ENCODE assay signal across 1 cellular context in the genomic region with DNA sequence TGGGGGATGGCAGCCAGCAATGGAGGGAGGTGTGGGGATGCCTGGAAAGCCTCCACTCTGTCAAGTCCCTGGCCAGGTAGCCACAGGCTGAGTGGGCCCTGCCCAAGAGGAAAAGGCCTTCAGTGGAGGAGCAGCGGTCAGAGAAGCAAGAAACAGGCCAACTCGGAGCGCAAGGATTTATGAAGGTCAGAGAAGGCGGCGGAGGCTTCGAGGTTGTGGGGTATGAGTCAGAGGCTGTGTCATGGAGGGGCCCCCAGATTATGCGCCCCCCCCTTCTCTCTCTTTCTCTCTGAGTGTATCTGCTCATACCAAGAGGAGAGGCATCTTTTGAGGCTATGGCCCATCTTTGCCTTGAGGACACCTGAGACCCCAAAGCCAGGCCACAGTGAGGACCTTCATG.
TF ChIP-seq lines count a peak whose summit lies in the region.

No MANE protein-coding gene starts in this region.

TF ChIP-seq in K562, 482 proteins besides CTCF, POLR2A, EP300 and RAD21 (continued from another document):
- TF ChIP-seq ZNF609 (CRISPR knock-in tag; IDR thresholded peaks at IDR 0.05; ENCODE audit: borderline replicate concordance) (0 out of 2 replicates have a peak, but pooled peaks have one; percentile 10), ZNF780A (CRISPR knock-in tag; IDR thresholded peaks at IDR 0.05) (no peak), SMARCA4 (IDR thresholded peaks at IDR 0.05) (0 out of 2 replicates have a peak, but pooled peaks have one; percentile 17), RBM25 (IDR thresholded peaks at IDR 0.05; ENCODE audit: low read depth, low read length, severe bottlenecking) (no peak), FOSL1 (tag; conservative IDR thresholded peaks at IDR 0.05) (peak; percentile 95), SMARCE1 (IDR thresholded peaks at IDR 0.05) (no peak), TGIF2 (CRISPR knock-in tag; IDR thresholded peaks at IDR 0.05) (no peak), JUN (IDR thresholded peaks at IDR 0.05; ENCODE audit: borderline replicate concordance, low read depth, low read length) (peak; percentile 49; the same call in 1 of the 2 replicates), JUN (CRISPR knock-in tag; IDR thresholded peaks at IDR 0.05; ENCODE audit: borderline replicate concordance) (no peak), CREB3L1 (IDR thresholded peaks at IDR 0.05; ENCODE audit: borderline replicate concordance, low read depth) (no peak), FOXA3 (CRISPR knock-in tag; conservative IDR thresholded peaks at IDR 0.05 in 1 of 2, IDR thresholded peaks at IDR 0.05 in 1 of 2) (no peak), EGR1 (conservative IDR thresholded peaks at IDR 0.05) (no peak), NCOA4 (IDR thresholded peaks at IDR 0.05; ENCODE audit: partially characterized antibody) (no peak), ZNF511 (CRISPR knock-in tag; IDR thresholded peaks at IDR 0.05) (no peak), ZNF263 (CRISPR knock-in tag; IDR thresholded peaks at IDR 0.05; ENCODE audit: borderline replicate concordance) (no peak), SP1 (CRISPR knock-in tag; IDR thresholded peaks at IDR 0.05) (no peak), SMARCB1 (IDR thresholded peaks at IDR 0.05; ENCODE audit: insufficient read length, low read depth) (no peak), TAF9B (IDR thresholded peaks at IDR 0.05; ENCODE audit: partially characterized antibody) (no peak), GATAD2B (IDR thresholded peaks at IDR 0.05; ENCODE audit: borderline replicate concordance) (no peak), MCM5 (IDR thresholded peaks at IDR 0.05; ENCODE audit: low read depth) (no peak), ZNF184 (CRISPR knock-in tag; IDR thresholded peaks at IDR 0.05) (no peak), ZNF282 (CRISPR knock-in tag; IDR thresholded peaks at IDR 0.05) (no peak), SRF (CRISPR knock-in tag; IDR thresholded peaks at IDR 0.05) (no peak), MXI1 (IDR thresholded peaks at IDR 0.05; ENCODE audit: low read depth, low read length) (no peak), ZSCAN29 (IDR thresholded peaks at IDR 0.05) (no peak), PREB (CRISPR knock-in tag; IDR thresholded peaks at IDR 0.05) (no peak), OTX1 (CRISPR knock-in tag; IDR thresholded peaks at IDR 0.05) (no peak), RAD51 (IDR thresholded peaks at IDR 0.05; ENCODE audit: borderline replicate concordance, low read depth) (no peak), PHB (CRISPR knock-in tag; IDR thresholded peaks at IDR 0.05) (no peak), ZBTB2 (IDR thresholded peaks at IDR 0.05) (no peak), PHB2 (IDR thresholded peaks at IDR 0.05; ENCODE audit: low read depth) (no peak), ZNF311 (CRISPR knock-in tag; IDR thresholded peaks at IDR 0.05) (no peak), XRCC3 (IDR thresholded peaks at IDR 0.05) (no peak), POU5F1 (IDR thresholded peaks at IDR 0.05; ENCODE audit: borderline replicate concordance, low read depth, low read length, partially characterized antibody) (no peak), NUFIP1 (IDR thresholded peaks at IDR 0.05; ENCODE audit: partially characterized antibody) (no peak), ZNF354B (CRISPR knock-in tag; IDR thresholded peaks at IDR 0.05) (no peak), MAX (CRISPR knock-in tag; IDR thresholded peaks at IDR 0.05) (no peak), ZNF589 (CRISPR knock-in tag; IDR thresholded peaks at IDR 0.05; ENCODE audit: low read depth) (no peak), ZNF316 (IDR thresholded peaks at IDR 0.05) (no peak), ESRRA (IDR thresholded peaks at IDR 0.05; ENCODE audit: borderline replicate concordance, low read depth) (peak; percentile 37; the same call in 1 of the 2 replicates)
- TF ChIP-seq, protein P1, sequence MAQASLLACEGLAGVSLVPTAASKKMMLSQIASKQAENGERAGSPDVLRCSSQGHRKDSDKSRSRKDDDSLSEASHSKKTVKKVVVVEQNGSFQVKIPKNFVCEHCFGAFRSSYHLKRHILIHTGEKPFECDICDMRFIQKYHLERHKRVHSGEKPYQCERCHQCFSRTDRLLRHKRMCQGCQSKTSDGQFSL (CRISPR knock-in tag; IDR thresholded peaks at IDR 0.05): 0 out of 2 replicates have a peak, but pooled peaks have one; percentile 31
- TF ChIP-seq, protein P1 (tag; IDR thresholded peaks at IDR 0.05): no peak
- TF ChIP-seq, protein P2, sequence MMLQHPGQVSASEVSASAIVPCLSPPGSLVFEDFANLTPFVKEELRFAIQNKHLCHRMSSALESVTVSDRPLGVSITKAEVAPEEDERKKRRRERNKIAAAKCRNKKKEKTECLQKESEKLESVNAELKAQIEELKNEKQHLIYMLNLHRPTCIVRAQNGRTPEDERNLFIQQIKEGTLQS (IDR thresholded peaks at IDR 0.05): peak; percentile 71
- TF ChIP-seq, protein P2 (CRISPR knock-in tag; conservative IDR thresholded peaks at IDR 0.05): no peak
